Comparison of ENCODE assay signal across 1 cellular context in genomic region chr17:42276359-42276608, GRCh38.
TF ChIP-seq lines count a peak whose summit lies in the region.

TSS of gene STAT5B (minus strand) at chr17:42276391. CDS start at chr17:42232127, 44,264 bp downstream.

TF ChIP-seq in K562, 482 proteins besides CTCF, POLR2A, EP300 and RAD21 (continued from another document and continues in another):
- TF ChIP-seq CUX1 (CRISPR knock-in tag; IDR thresholded peaks at IDR 0.05) (0 out of 2 replicates have a peak, but pooled peaks have one; percentile 80), ZKSCAN8 (CRISPR knock-in tag; IDR thresholded peaks at IDR 0.05) (no peak), THRAP3 (IDR thresholded peaks at IDR 0.05; ENCODE audit: borderline replicate concordance) (no peak), RNF219 (CRISPR knock-in tag; IDR thresholded peaks at IDR 0.05) (no peak), THRB (CRISPR knock-in tag; conservative IDR thresholded peaks at IDR 0.05) (no peak), MEF2A (IDR thresholded peaks at IDR 0.05; ENCODE audit: control insufficient read depth, low read depth, low read length) (no peak), GATAD2B (IDR thresholded peaks at IDR 0.05; ENCODE audit: borderline replicate concordance) (peak; percentile 75; the same call in 1 of the 2 replicates), HMGN3 (IDR thresholded peaks at IDR 0.05; ENCODE audit: borderline replicate concordance, extremely low read depth, insufficient read length, low read depth, low read length) (peak; percentile 61), ZNF639 (CRISPR knock-in tag; conservative IDR thresholded peaks at IDR 0.05 in 1 of 2, IDR thresholded peaks at IDR 0.05 in 1 of 2) (peak in 1 of 2 experiments; percentile 78; a peak in 1 of 4 replicates), RB1 (IDR thresholded peaks at IDR 0.05; ENCODE audit: low read depth) (peak; percentile 69), KDM4B (IDR thresholded peaks at IDR 0.05; ENCODE audit: borderline replicate concordance in 2 of 2, low read depth in 1 of 2) (0 out of 4 replicates have a peak, but pooled peaks of 1 of the 2 experiments have one; percentile 7), CTBP1 (IDR thresholded peaks at IDR 0.05; ENCODE audit: borderline replicate concordance) (peak; percentile 69; the same call in 1 of the 2 replicates), CBX3 (IDR thresholded peaks at IDR 0.05; ENCODE audit: borderline replicate concordance in 1 of 2, low read length in 2 of 2) (no peak), VEZF1 (CRISPR knock-in tag; IDR thresholded peaks at IDR 0.05) (peak; percentile 35; the same call in 1 of the 2 replicates), SMAD4 (CRISPR knock-in tag; conservative IDR thresholded peaks at IDR 0.05) (peak; percentile 78), ZNF133 (CRISPR knock-in tag; IDR thresholded peaks at IDR 0.05) (no peak), SIN3B (IDR thresholded peaks at IDR 0.05; ENCODE audit: low read depth) (0 out of 2 replicates have a peak, but pooled peaks have one; percentile 16), TCF7 (IDR thresholded peaks at IDR 0.05; ENCODE audit: borderline replicate concordance) (no peak), ZNF584 (CRISPR knock-in tag; IDR thresholded peaks at IDR 0.05; ENCODE audit: low read depth) (peak; percentile 73; the same call in 1 of the 2 replicates), ZNF444 (CRISPR knock-in tag; IDR thresholded peaks at IDR 0.05) (no peak), DEAF1 (CRISPR knock-in tag; IDR thresholded peaks at IDR 0.05) (no peak), HDGF (IDR thresholded peaks at IDR 0.05) (no peak), ZNF589 (CRISPR knock-in tag; IDR thresholded peaks at IDR 0.05; ENCODE audit: low read depth) (peak; percentile 84), NKRF (IDR thresholded peaks at IDR 0.05; ENCODE audit: borderline replicate concordance) (no peak), CAMTA2 (CRISPR knock-in tag; conservative IDR thresholded peaks at IDR 0.05) (no peak), PHF8 (IDR thresholded peaks at IDR 0.05; ENCODE audit: borderline replicate concordance, low read length) (peak; percentile 40; the same call in 1 of the 2 replicates), SETDB1 (IDR thresholded peaks at IDR 0.05; ENCODE audit: low read length) (no peak), ZFPM2 (CRISPR knock-in tag; IDR thresholded peaks at IDR 0.05) (0 out of 2 replicates have a peak, but pooled peaks have one; percentile 11), GMEB1 (CRISPR knock-in tag; IDR thresholded peaks at IDR 0.05) (peak; percentile 57), CCNT2 (IDR thresholded peaks at IDR 0.05; ENCODE audit: borderline replicate concordance, extremely low read depth, insufficient read length, low read depth, low read length) (peak; percentile 89), NONO (IDR thresholded peaks at IDR 0.05; ENCODE audit: low read depth in 2 of 2, low read length in 1 of 2) (peak in 1 of 2 experiments; percentile 53; a peak in 1 of 4 replicates), FUS (optimal IDR thresholded peaks at IDR 0.05; ENCODE audit: low read depth, low read length) (peak; percentile 71), ZBTB7A (IDR thresholded peaks at IDR 0.05; ENCODE audit: borderline replicate concordance, control insufficient read depth, low read depth, low read length) (peak; percentile 98; the same call in 1 of the 2 replicates), ZNF512 (tag; IDR thresholded peaks at IDR 0.05) (no peak), ELF1 (tag; IDR thresholded peaks at IDR 0.05) (peak; percentile 90), ETS1 (conservative IDR thresholded peaks at IDR 0.05; ENCODE audit: control insufficient read depth, low read depth, low read length) (0 out of 2 replicates have a peak, but pooled peaks have one; percentile 15), SAFB2 (IDR thresholded peaks at IDR 0.05; ENCODE audit: borderline replicate concordance, low read depth, low read length, severe bottlenecking) (no peak), HIVEP1 (CRISPR knock-in tag; IDR thresholded peaks at IDR 0.05) (no peak), KLF1 (tag; IDR thresholded peaks at IDR 0.05) (no peak)
